Comparison of ENCODE assay signal across 8 cellular contexts in genomic region chr10:21336476-21337170, GRCh38.
DNase-seq lines count a peak whose midpoint lies in the region; ATAC-seq, FAIRE-seq and TF ChIP-seq lines count a peak whose summit lies in the region.

No MANE protein-coding gene starts in this region.

- peak overlapping the region in 2 of 5 donors; percentile 27 to 83 for H3K27ac ChIP-seq in adrenal gland

- no peak for ATAC-seq in HG02798 (IDR thresholded peaks at IDR 0.05; ENCODE audit: poor library complexity, unreplicated experiment)

- H3K36me3 ChIP-seq in adrenal gland (replicated peaks in 1 of 2), result no peaks in the 10 kb centered on the region

- peak in 1 of 2 donors; percentile 55 for TF ChIP-seq POLR2A in adrenal gland (IDR thresholded peaks at IDR 0.05)

- WGBS in adrenal gland, 4 donors, result 8 to 32% (median 29%) methylated on average over 3 to 8 of the region's 8 CpGs

- TF ChIP-seq CTCF in adrenal gland (IDR thresholded peaks at IDR 0.05), result no peak

- peak; percentile 15 for DNase-seq in stimulated activated CD4-positive, alpha-beta T cell treated with anti-CD3 and anti-CD28 coated beads, Interleukin-1b, Interleukin-23, amount 100 ng/mL, for 48 hours
- no peak for DNase-seq in stimulated activated CD4-positive, alpha-beta T cell treated with anti-CD3 and anti-CD28 coated beads, Interleukin-4, amount 100 ng/mL, for 24 hours
- DNase-seq in adrenal gland (peak; percentile 61 to 93 (median 89)), iPS DF 19.7 (ENCODE audit: low read depth, low spot score) (peak; percentile 77), urothelium cell line (ENCODE audit: low spot score) (peak; percentile 84), mesenteric fat pad (ENCODE audit: low spot score) (no peak)
- no peak for DNase-seq in activated CD4-positive, alpha-beta T cell treated with anti-CD3 and anti-CD28 coated beads for 4 hours

- peaks cover 5 to 9% of the 10 kb centered on the region in 2 donors for H3K4me1 ChIP-seq in adrenal gland (replicated peaks in 1 of 2)

- intact Hi-C loops in adrenal gland (cut with DNase I), result no loop called here

- H3K27me3 ChIP-seq in adrenal gland, result no peaks in the 10 kb centered on the region

- no peak overlapping the region for H3K4me3 ChIP-seq in adrenal gland

- H3K9me3 ChIP-seq in adrenal gland (replicated peaks in 1 of 3), result no peaks in the 10 kb centered on the region

- no peak for FAIRE-seq in urothelium cell line (lab: Jason Lieb, UNC)

Comparison
In these comparisons a context has a peak if more than half of its experiments do, and no peak if none do; other contexts are left out.
1. DNase-seq: peak in stimulated activated CD4-positive, alpha-beta T cell treated with anti-CD3 and anti-CD28 coated beads, Interleukin-1b, Interleukin-23, amount 100 ng/mL, for 48 hours (single experiment), adrenal gland (7 of 7), iPS DF 19.7 (single experiment) and urothelium cell line (single experiment); none in stimulated activated CD4-positive, alpha-beta T cell treated with anti-CD3 and anti-CD28 coated beads, Interleukin-4, amount 100 ng/mL, for 24 hours (single experiment), activated CD4-positive, alpha-beta T cell treated with anti-CD3 and anti-CD28 coated beads for 4 hours (0 of 2) and mesenteric fat pad (single experiment).